ENCODE assay signal across 8 cellular contexts in the genomic region with DNA sequence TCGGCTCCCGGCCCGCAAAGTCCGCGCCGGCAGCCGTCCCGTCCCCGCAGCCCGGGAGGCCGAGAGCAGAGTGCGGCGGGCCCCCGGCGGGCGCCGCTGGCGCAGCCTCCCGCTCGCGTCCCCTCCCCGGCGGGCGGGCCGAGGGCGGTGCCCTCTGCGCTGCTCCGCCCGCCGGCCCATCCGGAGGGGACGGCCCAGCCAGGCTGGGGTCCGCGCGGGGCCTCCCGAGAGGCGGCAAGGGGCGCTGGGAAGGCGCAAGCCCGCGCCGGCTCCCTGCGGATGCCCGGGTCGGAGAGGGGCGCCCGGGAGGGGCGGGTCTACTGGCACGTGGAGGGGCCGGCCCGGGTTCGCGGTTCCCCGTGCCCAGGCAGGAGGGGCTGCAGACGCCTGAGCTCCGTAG. TPM values are rescaled to one million over a fixed set of nuclear protein-coding genes. Genes with fewer than 3 reads are reported as not detected.
A peak's percentile ranks its signal among the peaks of the same experiment; 100 is the strongest.
DNase-seq lines count a peak whose midpoint lies in the region; ATAC-seq, FAIRE-seq and TF ChIP-seq lines count a peak whose summit lies in the region.

A gene (minus strand): TSS at position 74 of the 400 bp plus-strand sequence. CDS start 126 bp downstream, outside the sequence.
A gene (plus strand): TSS at position 179 of the 400 bp plus-strand sequence. CDS start 1,783 bp downstream, outside the sequence.

- peaks cover 41% of the 10 kb centered on the region for H3K79me2 ChIP-seq in mammary epithelial cell (ENCODE audit: insufficient read depth, low read length)

- POLR2A ChIA-PET in IMR-90 (lab: Charles Lee; ENCODE audit: unreplicated experiment), result interaction anchor here (0.6 kb wide), 1 partner anchor 188 kb away, joined by 3 read pairs; no protein-coding TSS in a partner anchor

- H4K91ac ChIP-seq in IMR-90 (ENCODE audit: insufficient read depth, low read depth, low read length), result peak within 1 kb of the TSS; percentile 80

- no peak; the same call in 1 of the 2 replicates for TF ChIP-seq POLR2A in IMR-90 (IDR thresholded peaks at IDR 0.05; ENCODE audit: low read depth, low read length)

- H3K9me3 ChIP-seq in IMR-90 (ENCODE audit: control insufficient read depth, insufficient read depth, low read length), result no peaks in the 10 kb centered on the region
- no peaks in the 10 kb centered on the region for H3K9me3 ChIP-seq in mammary epithelial cell (replicated peaks; ENCODE audit: insufficient read depth, low read length)
- no peaks in the 10 kb centered on the region for H3K9me3 ChIP-seq in kidney (ENCODE audit: control insufficient read depth in 1 of 2, low read length in 2 of 2)

- H3K9me3 Mint-ChIP-seq in T-helper 1 cell treated with Interleukin-12 subunit alpha and Interleukin-12 subunit beta and Interleukin-4 antibody, amounts not matched to agents 30 μg/mL and 1 μg/mL, for 36 hours, result no peaks in the 10 kb centered on the region

- H3K4me3 ChIP-seq in IMR-90 (ENCODE audit: insufficient read depth, low read depth, low read length) (peak within 1 kb of the TSS; percentile 56), mammary epithelial cell (replicated peaks in 1 of 3; ENCODE audit: insufficient read depth in 1 of 3, low read depth in 2 of 3, low read length in 3 of 3) (peak within 1 kb of the TSS; percentile 75 to 88 (median 85)), kidney (ENCODE audit: low read length in 2 of 2) (peak within 1 kb of the TSS; percentile 90 to 91)

- peak within 1 kb of the TSS; percentile 81 for H3K56ac ChIP-seq in IMR-90 (ENCODE audit: extremely low read depth, insufficient read depth, low read length)

- ATAC-seq in IMR-90 (ENCODE audit: low read depth) (peak; percentile 72), HG03565 (IDR thresholded peaks at IDR 0.05; ENCODE audit: unreplicated experiment) (no peak)

- peaks cover 20% of the 10 kb centered on the region for H3K4me1 Mint-ChIP-seq in T-helper 1 cell treated with Interleukin-12 subunit alpha and Interleukin-12 subunit beta and Interleukin-4 antibody, amounts not matched to agents 30 μg/mL and 1 μg/mL, for 36 hours (ENCODE audit: low read depth)

- peak within 1 kb of the TSS; percentile 61 for H3K18ac ChIP-seq in IMR-90 (ENCODE audit: low read depth, low read length)

- H3K27me3 ChIP-seq in IMR-90 (ENCODE audit: control insufficient read depth, insufficient read depth, low read length), result no peaks in the 10 kb centered on the region
- H3K27me3 ChIP-seq in mammary epithelial cell (ENCODE audit: insufficient read depth, low read length), result no peaks in the 10 kb centered on the region

- peak within 1 kb of the TSS; percentile 76 for H3K14ac ChIP-seq in IMR-90 (replicated peaks; ENCODE audit: low read depth, low read length)

- peak within 1 kb of the TSS; percentile 89 for H3K9ac ChIP-seq in IMR-90 (ENCODE audit: low read depth, low read length)
- peak within 1 kb of the TSS; percentile 48 for H3K9ac ChIP-seq in mammary epithelial cell (ENCODE audit: insufficient read depth, low read length)
- peak within 1 kb of the TSS; percentile 67 to 94 for H3K9ac ChIP-seq in kidney (ENCODE audit: low read length in 2 of 2)

- H2BK20ac ChIP-seq in IMR-90 (ENCODE audit: low read depth, low read length), result no peak within 1 kb of the TSS

- H3K4ac ChIP-seq in IMR-90 (ENCODE audit: low read depth, low read length), result peak within 1 kb of the TSS; percentile 86

- H3K4me1 ChIP-seq in IMR-90 (ENCODE audit: control insufficient read depth, insufficient read depth, low read length) (peaks cover 7% of the 10 kb centered on the region), mammary epithelial cell (ENCODE audit: insufficient read depth, low read length) (peaks cover 20% of the 10 kb centered on the region), kidney (ENCODE audit: control insufficient read depth in 1 of 2, insufficient read depth in 1 of 2, low read depth in 1 of 2, low read length in 2 of 2) (peaks cover 13 to 17% of the 10 kb centered on the region in 2 donors)

- dilution Hi-C loops in IMR-90 (cut with HindIII; ENCODE audit: low sequenced_read_pairs, unreplicated experiment) (loop anchor here (25.0 kb wide), 1 partner anchor 176 kb away; no protein-coding TSS in a partner anchor), mammary epithelial cell (cut with HindIII; ENCODE audit: low sequenced_read_pairs) (no loop called here)

- H2AFZ ChIP-seq in IMR-90 (replicated peaks; ENCODE audit: low read length, poor library complexity) (peak within 1 kb of the TSS; percentile 99), mammary epithelial cell (ENCODE audit: low read depth, low read length) (peak within 1 kb of the TSS; percentile 86)

- BruUV-seq in IMR-90 (replicated peaks; lab: Mats Ljungman, UMichigan) (no TSS peak), mammary epithelial cell (replicated peaks; lab: Mats Ljungman, UMichigan) (no TSS peak)

- peak within 1 kb of the TSS; percentile 94 for H3K4me3 Mint-ChIP-seq in T-helper 1 cell treated with Interleukin-12 subunit alpha and Interleukin-12 subunit beta and Interleukin-4 antibody, amounts not matched to agents 30 μg/mL and 1 μg/mL, for 36 hours

- peak within 1 kb of the TSS; percentile 46 for H2BK120ac ChIP-seq in IMR-90 (ENCODE audit: low read depth, low read length)

- peaks cover 8 to 44% of the 10 kb centered on the region in 2 experiments for H3K79me1 ChIP-seq in IMR-90 (ENCODE audit: low read depth in 1 of 2, low read length in 2 of 2)

- DNase-seq in DMS 273 treated with DMSO at 0.1 percent for 48 hours (lab: John Stamatoyannopoulos, UW) (peak; percentile 40), GM20000 (ENCODE audit: low spot score) (peak; percentile 87), IMR-90 (peak; percentile 33), mammary epithelial cell (peak; percentile 43), kidney (peak; percentile 92)
- DNase-seq in stimulated activated CD4-positive, alpha-beta T cell treated with anti-CD3 and anti-CD28 coated beads, Interleukin-12 subunit alpha, Interleukin-12 subunit beta, amount 100 ng/mL, for 4 hours, result peak; percentile 53

- peaks cover 10% of the 10 kb centered on the region; the same call in 1 of the 2 replicates for H3K9me1 ChIP-seq in IMR-90 (ENCODE audit: insufficient read depth, low read length)

- H3K27ac Mint-ChIP-seq in T-helper 1 cell treated with Interleukin-12 subunit alpha and Interleukin-12 subunit beta and Interleukin-4 antibody, amounts not matched to agents 30 μg/mL and 1 μg/mL, for 36 hours, result peak within 1 kb of the TSS; percentile 94

- H2AK5ac ChIP-seq in IMR-90 (ENCODE audit: low read depth, low read length), result peak within 1 kb of the TSS; percentile 85

- peaks cover 9% of the 10 kb centered on the region for H3K27me3 Mint-ChIP-seq in T-helper 1 cell treated with Interleukin-12 subunit alpha and Interleukin-12 subunit beta and Interleukin-4 antibody, amounts not matched to agents 30 μg/mL and 1 μg/mL, for 36 hours (ENCODE audit: low read depth)

- TF ChIP-seq RAD21 in IMR-90 (IDR thresholded peaks at IDR 0.05; ENCODE audit: low read length), result no peak

- TF ChIP-seq CTCF in GM20000 (IDR thresholded peaks at IDR 0.05; ENCODE audit: extremely low read depth, missing control alignments) (no peak), IMR-90 (conservative IDR thresholded peaks at IDR 0.05; ENCODE audit: low read depth, low read length) (no peak), mammary epithelial cell (conservative IDR thresholded peaks at IDR 0.05 in 1 of 2, IDR thresholded peaks at IDR 0.05 in 1 of 2; ENCODE audit: extremely low read depth in 1 of 2, insufficient read depth in 1 of 2, low read depth in 1 of 2, low read length in 2 of 2) (no peak), kidney (IDR thresholded peaks at IDR 0.05; ENCODE audit: borderline replicate concordance, extremely low read depth, insufficient read depth) (no peak)

- H2BK15ac ChIP-seq in IMR-90 (ENCODE audit: low read depth, low read length), result no peak within 1 kb of the TSS; the same call in 1 of the 3 replicates

- H3K23ac ChIP-seq in IMR-90 (ENCODE audit: low read depth, low read length), result peak within 1 kb of the TSS; percentile 92

- H4K5ac ChIP-seq in IMR-90 (ENCODE audit: low read depth, low read length), result peak within 1 kb of the TSS; percentile 65

- peaks cover 9% of the 10 kb centered on the region for H3K36me3 ChIP-seq in IMR-90 (ENCODE audit: control insufficient read depth, insufficient read depth, low read length)
- H3K36me3 ChIP-seq in mammary epithelial cell (ENCODE audit: insufficient read depth, low read length), result peaks cover 10% of the 10 kb centered on the region
- peaks cover 6 to 10% of the 10 kb centered on the region in 2 donors for H3K36me3 ChIP-seq in kidney (ENCODE audit: control insufficient read depth in 1 of 2, insufficient read depth in 2 of 2, low read length in 2 of 2)

- H3K4me2 ChIP-seq in IMR-90 (ENCODE audit: low read depth, low read length) (peak within 1 kb of the TSS; percentile 99), mammary epithelial cell (ENCODE audit: insufficient read depth, low read depth, low read length) (peak within 1 kb of the TSS; percentile 96)

- CTCF ChIA-PET in IMR-90 (lab: Yijun Ruan, JAX) (interaction anchor here (1.2 kb wide), 2 partner anchors 72 to 200 kb away, joined by 3 read pairs; a partner anchor contains a TSS), mammary epithelial cell (lab: Charles Lee; ENCODE audit: low non-redundant PET) (interaction anchor here (0.7 kb wide), 1 partner anchor 72 kb away, joined by 3 read pairs; no protein-coding TSS in a partner anchor)

- H4K20me1 ChIP-seq in IMR-90 (ENCODE audit: insufficient read depth, low read length), result peaks cover 10% of the 10 kb centered on the region
- H4K20me1 ChIP-seq in mammary epithelial cell (ENCODE audit: insufficient read depth, low read length), result no peaks in the 10 kb centered on the region

- H4K8ac ChIP-seq in IMR-90 (ENCODE audit: low read depth in 2 of 2, low read length in 2 of 2), result peak within 1 kb of the TSS; percentile 58 to 74

- WGBS in IMR-90 (ENCODE audit: extremely low coverage in 2 of 2, insufficient read length in 1 of 2), 2 experiments, result 0% methylated on average over 30 of the region's 56 CpGs; no CpG with 5 or more reads in 1 of the 2 experiments
- 4% methylated on average over 11 of the region's 56 CpGs for WGBS in mammary epithelial cell (ENCODE audit: low coverage, missing lambda C conversion rate)

- peaks cover 18% of the 10 kb centered on the region for H3K36me3 Mint-ChIP-seq in T-helper 1 cell treated with Interleukin-12 subunit alpha and Interleukin-12 subunit beta and Interleukin-4 antibody, amounts not matched to agents 30 μg/mL and 1 μg/mL, for 36 hours (ENCODE audit: low read depth)

- FAIRE-seq in kidney (lab: Jason Lieb, UNC), result no peak

- H3K27ac ChIP-seq in IMR-90 (ENCODE audit: insufficient read depth, low read length), result peak within 1 kb of the TSS; percentile 95
- H3K27ac ChIP-seq in mammary epithelial cell (ENCODE audit: insufficient read depth, low read depth, low read length), result peak within 1 kb of the TSS; percentile 66
- peak within 1 kb of the TSS; percentile 98 to 99 for H3K27ac ChIP-seq in kidney (ENCODE audit: low read depth in 2 of 2, low read length in 2 of 2)

- peak within 1 kb of the TSS; percentile 93 for H2BK5ac ChIP-seq in IMR-90 (ENCODE audit: low read depth, low read length, poor library complexity, severe bottlenecking)

- in situ Hi-C loops in IMR-90 (cut with MboI; ENCODE audit: low sequenced_read_pairs), result no loop called here
- in situ Hi-C loops in mammary epithelial cell (cut with MboI; ENCODE audit: low sequenced_read_pairs in 2 of 2), result loop anchor here in 1 of 2 donors (25.0 kb wide), 1 partner anchor 426 kb away; no protein-coding TSS in a partner anchor

- intact Hi-C loops in IMR-90 (cut with micrococcal nuclease), result no loop called here
- intact Hi-C loops in mammary epithelial cell (cut with micrococcal nuclease), result loop anchor here (10.0 kb wide), 1 partner anchor 403 kb away; no protein-coding TSS in a partner anchor
- intact Hi-C loops in kidney (cut with DNase I), result no loop called here

- peak within 1 kb of the TSS; percentile 96 for H2AK9ac ChIP-seq in IMR-90 (replicated peaks; ENCODE audit: low read depth, low read length, poor library complexity)

RNA-seq across cellular contexts. Expression of the first gene that starts in this region (rescaled TPM):
- total RNA-seq in IMR-90 (2012; rRNA removed) (1.9 and 2.9 TPM in 2 replicates), mammary epithelial cell (10 to 100 TPM in 1 of 2 donors, 1 to 10 TPM in 1; 5.7 to 10.7 TPM), kidney (10.4 TPM)
- polyA plus RNA-seq in IMR-90 (2012; rRNA removed) (5.7 and 5.8 TPM in 2 replicates), mammary epithelial cell (5.1 TPM), kidney (ENCODE audit: insufficient read depth, low read depth, low replicate concordance) (6.4 TPM)
- 2.4 and 3.5 TPM in 2 replicates for polyA plus RNA-seq in IMR-90 (2012; cell fraction: cytosol; rRNA removed)
- 20.0 and 46.7 TPM in 2 replicates for polyA plus RNA-seq in IMR-90 (2012; cell fraction: nucleus; rRNA removed; ENCODE audit: low replicate concordance)
- 6.6 TPM for polyA minus RNA-seq in mammary epithelial cell

RNA-seq across cellular contexts. Expression of the second gene that starts in this region (rescaled TPM):
- 47.7 and 132 TPM in 2 replicates for total RNA-seq in IMR-90 (2012; rRNA removed)
- 103 and 130 TPM in 2 replicates for polyA plus RNA-seq in IMR-90 (2012; rRNA removed)
- polyA plus RNA-seq in IMR-90 (2012; cell fraction: cytosol; rRNA removed), result 60.8 and 128 TPM in 2 replicates
- polyA plus RNA-seq in IMR-90 (2012; cell fraction: nucleus; rRNA removed; ENCODE audit: low replicate concordance), result 131 and 372 TPM in 2 replicates
- total RNA-seq in mammary epithelial cell, result 10 to 100 TPM; 41.7 to 78.2 TPM
- polyA plus RNA-seq in mammary epithelial cell, result 169 TPM
- 107 TPM for polyA minus RNA-seq in mammary epithelial cell
- 82.0 TPM for total RNA-seq in kidney
- polyA plus RNA-seq in kidney (ENCODE audit: insufficient read depth, low read depth, low replicate concordance), result 157 TPM

Comparison
In these comparisons a context has a peak if more than half of its experiments do, and no peak if none do; other contexts are left out.
1. DNase-seq: peak in every context shown above with its lines; median percentile 92 in kidney; 87 in GM20000; 53 in stimulated activated CD4-positive, alpha-beta T cell treated with anti-CD3 and anti-CD28 coated beads, Interleukin-12 subunit alpha, Interleukin-12 subunit beta, amount 100 ng/mL, for 4 hours; 43 in mammary epithelial cell; 40 in DMS 273 treated with DMSO at 0.1 percent for 48 hours; 33 in IMR-90.